Comparison of ENCODE assay signal across 22 cellular contexts in genomic region chr12:24555730-24556129, GRCh38.
"Had no signal": no experiment of that assay in that cellular context is flagged by ENCODE, and none has a peak within 500 bp of the region (broad histone marks: within the 10 kb centered on the region; RNA-seq: fewer than 3 reads in every experiment).

No MANE protein-coding gene starts in this region.

- H3K36me3 ChIP-seq: Peyer's patch, SJCRH30 had no signal

- ATAC-seq: activated T-cell treated with anti-CD3 and anti-CD28 coated beads, Interleukin-2, amount 50 U/mL, for 4 hours; activated T-helper 17 cell treated with anti-CD3 and anti-CD28 coated beads, Interleukin-2, amount 50 U/mL, for 72 hours had no signal

- H3K36me3 Mint-ChIP-seq: activated naive CD8-positive, alpha-beta T cell had no signal

- H3K27ac ChIP-seq: Peyer's patch, RWPE1, SJCRH30 had no signal

- H3K27me3 ChIP-seq: Peyer's patch, SJCRH30 had no signal

- H3K9me3 Mint-ChIP-seq: activated naive CD4-positive, alpha-beta T cell treated with anti-CD3 and anti-CD28 coated beads for 36 hours; activated T-cell treated with anti-CD3 and anti-CD28 coated beads, Interleukin-2, amount 50 U/mL, for 4 hours; activated T-helper 17 cell treated with anti-CD3 and anti-CD28 coated beads, Interleukin-2, amount 50 U/mL, for 72 hours had no signal

- H3K4me1 Mint-ChIP-seq: activated T-helper 17 cell treated with anti-CD3 and anti-CD28 coated beads, Interleukin-2, amount 50 U/mL, for 72 hours had no signal

- DNase-seq: activated B cell treated with CpG ODN at 0.5 μM for 24 hours; activated CD4-positive, alpha-beta T cell treated with anti-CD3 and anti-CD28 coated beads for 1 hour; activated CD4-positive, alpha-beta T cell treated with anti-CD3 and anti-CD28 coated beads, Interleukin-2, amount 10 ng/mL, durations not matched to agents 24 days and 14 days; activated CD4-positive, alpha-beta T cell treated with anti-CD3 and anti-CD28 coated beads, Interleukin-2, amount 50 U/mL, for 48 hours; activated CD8-positive, alpha-beta memory T cell treated with anti-CD3 and anti-CD28 coated beads for 24 hours; activated gamma-delta T cell; activated naive CD4-positive, alpha-beta T cell treated with anti-CD3 and anti-CD28 coated beads for 36 hours; activated T-cell treated with anti-CD3 and anti-CD28 coated beads, Interleukin-2, amount 50 U/mL, for 4 hours; amygdala; NCI-H1105 treated with DMSO at 0.1 percent for 48 hours; NCI-H1436 treated with DMSO at 0.1 percent for 48 hours; NCI-H2081; NCI-H510A treated with DMSO at 0.1 percent for 48 hours; Peyer's patch; Right ventricle myocardium superior; SJCRH30; SK-N-SH had no signal

- H3K4me1 ChIP-seq: Peyer's patch had no signal

- H3K27ac Mint-ChIP-seq: activated B cell treated with CpG ODN at 0.5 μM for 24 hours; activated CD4-positive, alpha-beta T cell treated with anti-CD3 and anti-CD28 coated beads, Interleukin-2, amount 10 ng/mL, durations not matched to agents 24 days and 14 days; activated naive CD4-positive, alpha-beta T cell treated with anti-CD3 and anti-CD28 coated beads for 36 hours; activated naive CD8-positive, alpha-beta T cell; activated T-helper 17 cell treated with anti-CD3 and anti-CD28 coated beads, Interleukin-2, amount 50 U/mL, for 72 hours; brain; T-helper 1 cell treated with Interleukin-12 subunit alpha and Interleukin-12 subunit beta and Interleukin-4 antibody, amounts not matched to agents 30 μg/mL and 1 μg/mL, for 36 hours had no signal

- H3K4me3 ChIP-seq: Peyer's patch, SJCRH30 had no signal

- H3K4me2 ChIP-seq: SK-N-SH had no signal

- H3K9ac ChIP-seq: SK-N-SH had no signal

- H3K9me3 ChIP-seq: Peyer's patch, SJCRH30, SK-N-SH had no signal

- H3K27me3 Mint-ChIP-seq: brain had no signal

- H3K4me3 Mint-ChIP-seq: activated B cell treated with CpG ODN at 0.5 μM for 24 hours; activated CD4-positive, alpha-beta T cell treated with anti-CD3 and anti-CD28 coated beads, Interleukin-2, amount 10 ng/mL, durations not matched to agents 24 days and 14 days; activated naive CD4-positive, alpha-beta T cell treated with anti-CD3 and anti-CD28 coated beads for 36 hours; activated naive CD8-positive, alpha-beta T cell; activated T-cell treated with anti-CD3 and anti-CD28 coated beads, Interleukin-2, amount 50 U/mL, for 4 hours; activated T-helper 17 cell treated with anti-CD3 and anti-CD28 coated beads, Interleukin-2, amount 50 U/mL, for 72 hours; brain; T-helper 1 cell treated with Interleukin-12 subunit alpha and Interleukin-12 subunit beta and Interleukin-4 antibody, amounts not matched to agents 30 μg/mL and 1 μg/mL, for 36 hours had no signal
